In the genomic region with DNA sequence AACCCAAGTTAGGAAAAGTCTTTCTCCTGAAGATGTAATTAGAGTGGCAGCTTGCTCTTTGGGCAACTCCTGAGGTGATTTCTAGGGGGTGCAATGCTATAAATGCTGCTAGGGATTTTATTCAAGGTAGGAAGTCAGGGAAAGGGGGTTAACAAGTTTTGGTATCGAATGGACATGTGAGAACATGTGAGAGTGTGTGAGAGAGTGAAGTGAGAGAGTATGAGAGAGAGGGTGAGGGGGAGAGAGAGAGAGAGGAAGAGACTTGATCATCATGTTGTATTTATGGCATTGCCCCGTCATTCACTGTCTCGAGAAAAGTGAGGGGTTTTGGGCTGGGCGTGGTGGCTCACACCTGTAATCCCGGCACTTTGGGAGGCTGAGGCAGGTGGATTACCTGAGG, we compare ENCODE assay signal across 25 cellular contexts.
"Had no signal": no experiment of that assay in that cellular context is flagged by ENCODE, and none has a peak within 500 bp of the region (broad histone marks: within the 10 kb centered on the region; RNA-seq: fewer than 3 reads in every experiment).

No MANE protein-coding gene starts in this region.

- H3K4me1 Mint-ChIP-seq: nephron progenitor cell had no signal

- H3K36me3 ChIP-seq: left ventricle myocardium inferior, neural progenitor cell, ovary, right atrium auricular region, right lobe of liver, tibial nerve, vagina had no signal

- H3K4me1 ChIP-seq: right lobe of liver had no signal

- H3K27ac ChIP-seq: left ventricle myocardium inferior, neural progenitor cell, ovary, right atrium auricular region, right lobe of liver, skin epidermis, tibial nerve, vagina had no signal

- FAIRE-seq: islet of Langerhans had no signal

- DNase-seq: hippocampal formation; left ventricle myocardium inferior; mesendoderm; naive B cell; natural killer cell; nephron progenitor cell; ovary; right lobe of liver; stimulated activated CD4-positive, alpha-beta T cell treated with anti-CD3 and anti-CD28 coated beads, Interleukin-12 subunit alpha, Interleukin-12 subunit beta, amount 100 ng/mL, for 4 hours; stimulated activated CD4-positive, alpha-beta T cell treated with anti-CD3 and anti-CD28 coated beads, Interleukin-15, amount 100 ng/mL, for 24 hours; stimulated activated CD4-positive, alpha-beta T cell treated with anti-CD3 and anti-CD28 coated beads, Interleukin-2, amount 100 ng/mL, for 24 hours; stimulated activated CD4-positive, alpha-beta T cell treated with anti-CD3 and anti-CD28 coated beads, Interleukin-4, amount 100 ng/mL, for 1 hour; stimulated activated naive B cell treated with anti-CD40 and anti-IgM and Interleukin-4, amounts not matched to agents 10 μg/mL and 1 μg/mL and 100 μg/mL, for 72 hours; stimulated activated naive CD8-positive, alpha-beta T cell treated with anti-CD3 and anti-CD28 coated beads, Interleukin-15, amount 100 ng/mL, for 72 hours; substantia nigra had no signal

- H3K36me3 Mint-ChIP-seq: natural killer cell, neural progenitor cell had no signal

- H3K9ac ChIP-seq: neural progenitor cell had no signal

- H3K4me3 ChIP-seq: left ventricle myocardium inferior, lung, neural progenitor cell, ovary, right atrium auricular region, right lobe of liver, skin epidermis, tibial nerve, vagina had no signal

- ATAC-seq: natural killer cell; right lobe of liver; stimulated activated naive B cell treated with anti-CD40 and anti-IgM and Interleukin-4, amounts not matched to agents 10 μg/mL and 1 μg/mL and 100 μg/mL, for 72 hours; stimulated activated naive CD8-positive, alpha-beta T cell treated with anti-CD3 and anti-CD28 coated beads, Interleukin-15, amount 100 ng/mL, for 72 hours had no signal

- H3K9me3 Mint-ChIP-seq: mesothelial cell of epicardium; naive B cell; natural killer cell; nephron progenitor cell; stimulated activated naive B cell treated with anti-CD40 and anti-IgM and Interleukin-4, amounts not matched to agents 10 μg/mL and 1 μg/mL and 100 μg/mL, for 72 hours; stimulated activated naive CD8-positive, alpha-beta T cell treated with anti-CD3 and anti-CD28 coated beads, Interleukin-15, amount 100 ng/mL, for 72 hours; type B pancreatic cell had no signal

- H3K27me3 ChIP-seq: neural progenitor cell, ovary, right atrium auricular region, right lobe of liver, tibial nerve, vagina had no signal

- H3K9me3 ChIP-seq: left ventricle myocardium inferior, ovary, right atrium auricular region, right lobe of liver, tibial nerve, vagina had no signal

- H3K27ac Mint-ChIP-seq: mesothelial cell of epicardium; natural killer cell; nephron progenitor cell; neural progenitor cell; stimulated activated naive B cell treated with anti-CD40 and anti-IgM and Interleukin-4, amounts not matched to agents 10 μg/mL and 1 μg/mL and 100 μg/mL, for 72 hours; type B pancreatic cell had no signal

- H3K4me3 Mint-ChIP-seq: mesothelial cell of epicardium; naive B cell; natural killer cell; nephron progenitor cell; neural progenitor cell; stimulated activated naive B cell treated with anti-CD40 and anti-IgM and Interleukin-4, amounts not matched to agents 10 μg/mL and 1 μg/mL and 100 μg/mL, for 72 hours; stimulated activated naive CD8-positive, alpha-beta T cell treated with anti-CD3 and anti-CD28 coated beads, Interleukin-15, amount 100 ng/mL, for 72 hours; type B pancreatic cell had no signal

- H3K27me3 Mint-ChIP-seq: naive B cell; progenitor cell of endocrine pancreas; stimulated activated naive B cell treated with anti-CD40 and anti-IgM and Interleukin-4, amounts not matched to agents 10 μg/mL and 1 μg/mL and 100 μg/mL, for 72 hours; stimulated activated naive CD8-positive, alpha-beta T cell treated with anti-CD3 and anti-CD28 coated beads, Interleukin-15, amount 100 ng/mL, for 72 hours; type B pancreatic cell had no signal
